In genomic region chr10:70558871-70559810, GRCh38 we compare ENCODE assay signal across 8 cellular contexts. TPM values are rescaled to one million over a fixed set of nuclear protein-coding genes. Genes with fewer than 3 reads are reported as not detected.
DNase-seq lines count a peak whose midpoint lies in the region; ATAC-seq and TF ChIP-seq lines count a peak whose summit lies in the region.

No MANE protein-coding gene starts in this region.

- H3K4me1 ChIP-seq in GM23338 (ENCODE audit: insufficient read depth) (peaks cover 8% of the 10 kb centered on the region; the same call in 1 of the 2 replicates), subcutaneous abdominal adipose tissue (ENCODE audit: control insufficient read depth in 5 of 5, insufficient read depth in 5 of 5, low read length in 5 of 5) (peaks cover 0 to 23% (median 13%) of the 10 kb centered on the region in 5 donors)

- H3K9me3 Mint-ChIP-seq in GM23338 (no peaks in the 10 kb centered on the region), neural crest cell (no peaks in the 10 kb centered on the region)
- no peaks in the 10 kb centered on the region for H3K9me3 Mint-ChIP-seq in activated CD8-positive, alpha-beta memory T cell treated with anti-CD3 and anti-CD28 coated beads, Interleukin-2, amount 10 ng/mL, durations not matched to agents 7 days and 5 days (ENCODE audit: low read depth)

- CTCF ChIA-PET in activated CD8-positive, alpha-beta memory T cell treated with anti-CD3 and anti-CD28 coated beads, Interleukin-2, amount 10 ng/mL, durations not matched to agents 7 days and 5 days (lab: Charles Lee) = interaction anchor here (0.7 to 5.2 kb wide), 45 partner anchors 9 to 329 kb away, joined by 3 to 59 read pairs (median 5); partner anchors contain the start of genes PRF1 and SGPL1

- no peak overlapping the region for H2AFZ ChIP-seq in GM23338

- no peak overlapping the region for H3K4me3 ChIP-seq in GM23338
- H3K4me3 ChIP-seq in epithelial cell of proximal tubule (ENCODE audit: low read depth, low read length) = peak overlapping the region; percentile 45
- peak overlapping the region in 4 of 5 donors; percentile 22 to 54 (median 48) for H3K4me3 ChIP-seq in subcutaneous abdominal adipose tissue (ENCODE audit: low read depth in 1 of 5, low read length in 5 of 5)

- peaks cover 25% of the 10 kb centered on the region for H3K4me1 Mint-ChIP-seq in GM23338
- H3K4me1 Mint-ChIP-seq in activated CD8-positive, alpha-beta memory T cell treated with anti-CD3 and anti-CD28 coated beads, Interleukin-2, amount 10 ng/mL, durations not matched to agents 7 days and 5 days = peaks cover 35% of the 10 kb centered on the region
- peaks cover 15% of the 10 kb centered on the region for H3K4me1 Mint-ChIP-seq in neural crest cell

- no peaks in the 10 kb centered on the region for H3K36me3 ChIP-seq in GM23338 (ENCODE audit: insufficient read depth)
- H3K36me3 ChIP-seq in subcutaneous abdominal adipose tissue (ENCODE audit: control insufficient read depth in 5 of 5, insufficient read depth in 5 of 5, low read length in 5 of 5) = peaks cover 0 to 3% (median 2%) of the 10 kb centered on the region in 5 donors

- no peaks in the 10 kb centered on the region for H4K20me1 ChIP-seq in GM23338 (replicated peaks; ENCODE audit: insufficient read depth)

- ATAC-seq in GM23338 = peak; percentile 94
- peak; percentile 96 for ATAC-seq in activated CD8-positive, alpha-beta memory T cell treated with anti-CD3 and anti-CD28 coated beads, Interleukin-2, amount 10 ng/mL, durations not matched to agents 7 days and 5 days

- DNase-seq in CMK (ENCODE audit: low read depth) (peak; percentile 69), GM23338 (ENCODE audit: low spot score) (peak; percentile 75), NCI-H460 (ENCODE audit: extremely low read depth, low read depth) (peak; percentile 26), epithelial cell of proximal tubule (ENCODE audit: low read depth) (no peak), neural crest cell (ENCODE audit: low read depth, low spot score) (peak; percentile 36), T1000 (lab: John Stamatoyannopoulos, UW) (no peak)
- DNase-seq in activated CD8-positive, alpha-beta memory T cell treated with anti-CD3 and anti-CD28 coated beads, Interleukin-2, amount 10 ng/mL, durations not matched to agents 7 days and 5 days = peak; percentile 90

- H3K4me3 Mint-ChIP-seq in GM23338 (no peak overlapping the region), neural crest cell (no peak overlapping the region)
- H3K4me3 Mint-ChIP-seq in activated CD8-positive, alpha-beta memory T cell treated with anti-CD3 and anti-CD28 coated beads, Interleukin-2, amount 10 ng/mL, durations not matched to agents 7 days and 5 days = peak overlapping the region; percentile 74

- TF ChIP-seq CTCF in GM23338 (conservative IDR thresholded peaks at IDR 0.05; ENCODE audit: low read depth in 2 of 2) = peak; percentile 45 to 53
- peak; percentile 72 for TF ChIP-seq CTCF in epithelial cell of proximal tubule (conservative IDR thresholded peaks at IDR 0.05; ENCODE audit: low read depth, low read length)
- peak; percentile 58 for TF ChIP-seq CTCF in neural crest cell (conservative IDR thresholded peaks at IDR 0.05)

- H3K9me2 ChIP-seq in GM23338 (ENCODE audit: insufficient read depth) = no peaks in the 10 kb centered on the region

- H3K36me3 Mint-ChIP-seq in GM23338 (ENCODE audit: low read depth) (peaks cover 13% of the 10 kb centered on the region), neural crest cell (ENCODE audit: low read depth) (no peaks in the 10 kb centered on the region)
- no peaks in the 10 kb centered on the region for H3K36me3 Mint-ChIP-seq in activated CD8-positive, alpha-beta memory T cell treated with anti-CD3 and anti-CD28 coated beads, Interleukin-2, amount 10 ng/mL, durations not matched to agents 7 days and 5 days

- H3K4me2 ChIP-seq in GM23338 = no peak overlapping the region

- peaks cover 10% of the 10 kb centered on the region for H3K27me3 Mint-ChIP-seq in GM23338 (ENCODE audit: insufficient read depth, low read depth, poor library complexity)
- H3K27me3 Mint-ChIP-seq in activated CD8-positive, alpha-beta memory T cell treated with anti-CD3 and anti-CD28 coated beads, Interleukin-2, amount 10 ng/mL, durations not matched to agents 7 days and 5 days = no peaks in the 10 kb centered on the region
- H3K27me3 Mint-ChIP-seq in neural crest cell (ENCODE audit: low read depth) = no peaks in the 10 kb centered on the region

- H3K27me3 ChIP-seq in GM23338 (ENCODE audit: insufficient read depth) (no peaks in the 10 kb centered on the region), subcutaneous abdominal adipose tissue (ENCODE audit: control insufficient read depth in 5 of 5, insufficient read depth in 4 of 5, low read length in 5 of 5) (peaks cover 0 to 2% (median 0%) of the 10 kb centered on the region in 5 donors)

- H3K27ac ChIP-seq in GM23338 (ENCODE audit: low read depth) (peak overlapping the region; percentile 55; the same call in 1 of the 2 replicates), subcutaneous abdominal adipose tissue (ENCODE audit: low read depth, low read length) (no peak overlapping the region)

- H3K79me2 ChIP-seq in GM23338 (replicated peaks; ENCODE audit: insufficient read depth) = no peaks in the 10 kb centered on the region

- no peaks in the 10 kb centered on the region for H3K9me3 ChIP-seq in subcutaneous abdominal adipose tissue (ENCODE audit: control insufficient read depth in 5 of 5, low read length in 5 of 5)

- no peaks in the 10 kb centered on the region for H3F3A ChIP-seq in GM23338 (replicated peaks; ENCODE audit: low read depth)

- H3K9ac ChIP-seq in subcutaneous abdominal adipose tissue (ENCODE audit: low read length in 5 of 5) = no peak overlapping the region

- H3K27ac Mint-ChIP-seq in GM23338 = peak overlapping the region; percentile 11; the same call in 1 of the 2 replicates
- peak overlapping the region; percentile 95 for H3K27ac Mint-ChIP-seq in activated CD8-positive, alpha-beta memory T cell treated with anti-CD3 and anti-CD28 coated beads, Interleukin-2, amount 10 ng/mL, durations not matched to agents 7 days and 5 days
- peak overlapping the region; percentile 57 for H3K27ac Mint-ChIP-seq in neural crest cell (ENCODE audit: unreplicated experiment)

TF ChIP-seq in GM23338, 12 proteins besides CTCF, POLR2A, EP300 and RAD21 (continues in another document):
- TF ChIP-seq POLR2AphosphoS5 (IDR thresholded peaks at IDR 0.05; ENCODE audit: low read depth) (no peak), JUNB (IDR thresholded peaks at IDR 0.05; ENCODE audit: unreplicated experiment) (no peak), EZH2phosphoT487 (IDR thresholded peaks at IDR 0.05; ENCODE audit: unreplicated experiment) (no peak), NANOG (IDR thresholded peaks at IDR 0.05; ENCODE audit: borderline replicate concordance) (no peak), ETS1 (IDR thresholded peaks at IDR 0.05) (no peak), ZNF114 (CRISPR knock-in tag; IDR thresholded peaks at IDR 0.05) (no peak), REST (IDR thresholded peaks at IDR 0.05; ENCODE audit: unreplicated experiment) (no peak), CREB1 (CRISPR knock-in tag; IDR thresholded peaks at IDR 0.05; ENCODE audit: low read depth) (no peak), EZH2 (IDR thresholded peaks at IDR 0.05; ENCODE audit: low read depth, unreplicated experiment) (no peak), ZNF331 (CRISPR knock-in tag; IDR thresholded peaks at IDR 0.05; ENCODE audit: low read depth) (no peak), STAT1 (IDR thresholded peaks at IDR 0.05; ENCODE audit: unreplicated experiment) (no peak)

RNA-seq across cellular contexts. Expression of gene PRF1, which starts 43.4 kb away (rescaled TPM):
- total RNA-seq in GM23338 (2014; rRNA removed; shearing (Covaris generic)) = not detected in 2 replicates
- polyA plus RNA-seq in GM23338 (2016; fragmentation: Nextera tagmentation; extraction: Ambion mirVana) = 0.13 TPM in 1 of 2 replicates, not detected in the other
- not detected in 2 replicates for total RNA-seq in NCI-H460 (2014; rRNA removed; shearing (Covaris generic))
- polyA plus RNA-seq in NCI-H460 (2014; cell fraction: nucleus; rRNA removed) = not detected in 2 replicates
- total RNA-seq in activated CD8-positive, alpha-beta memory T cell treated with anti-CD3 and anti-CD28 coated beads, Interleukin-2, amount 10 ng/mL, durations not matched to agents 7 days and 5 days = 100 to 1,000 TPM; 381 to 433 TPM
- total RNA-seq in epithelial cell of proximal tubule = not detected in 2 replicates
- not detected in 2 replicates for total RNA-seq in neural crest cell

Comparison
In these comparisons a context has a peak if more than half of its experiments do, and no peak if none do; other contexts are left out.
1. DNase-seq: peak in CMK (single experiment), GM23338 (single experiment), NCI-H460 (single experiment), activated CD8-positive, alpha-beta memory T cell treated with anti-CD3 and anti-CD28 coated beads, Interleukin-2, amount 10 ng/mL, durations not matched to agents 7 days and 5 days (single experiment) and neural crest cell (single experiment); none in epithelial cell of proximal tubule (single experiment) and T1000 (single experiment).
2. H3K27ac Mint-ChIP-seq: peak in every context shown above with its lines; median percentile 95 in activated CD8-positive, alpha-beta memory T cell treated with anti-CD3 and anti-CD28 coated beads, Interleukin-2, amount 10 ng/mL, durations not matched to agents 7 days and 5 days; 57 in neural crest cell; 11 in GM23338.
3. RNA of gene PRF1, which starts 43.4 kb away (total RNA-seq): 381 to 433 TPM in activated CD8-positive, alpha-beta memory T cell treated with anti-CD3 and anti-CD28 coated beads, Interleukin-2, amount 10 ng/mL, durations not matched to agents 7 days and 5 days; not detected in GM23338, not detected in NCI-H460, not detected in epithelial cell of proximal tubule and not detected in neural crest cell; every median in the first group is over 100 times any median in the second.
4. Peak in every context shown above with its lines, with median percentiles within 50 percentile points of each other: CTCF ChIP-seq.